ENCODE assay signal across 22 cellular contexts in the genomic region with DNA sequence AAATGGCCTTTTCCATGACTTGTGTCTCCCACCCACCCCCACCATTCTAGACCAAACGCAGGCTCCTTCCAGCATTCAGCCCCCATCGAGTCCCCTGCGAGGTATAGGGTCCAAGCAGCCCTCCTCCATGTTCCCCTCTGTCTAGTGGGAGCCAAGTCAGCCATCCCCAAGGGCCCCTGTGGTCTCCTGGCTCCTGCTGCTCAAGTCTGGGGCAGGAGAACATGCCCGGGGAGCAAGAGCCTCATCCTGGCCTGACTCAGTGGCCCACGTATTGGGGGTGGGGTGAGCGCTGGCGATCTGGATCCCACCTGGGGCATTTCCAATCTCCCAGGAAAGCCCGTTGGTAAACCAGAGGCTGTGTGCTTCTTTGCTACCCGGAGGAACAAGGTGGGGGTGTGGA. TPM values are rescaled to one million over a fixed set of nuclear protein-coding genes. Genes with fewer than 3 reads are reported as not detected.
DNase-seq lines count a peak whose midpoint lies in the region; ATAC-seq and TF ChIP-seq lines count a peak whose summit lies in the region.
"Had no signal": no experiment of that assay in that cellular context is flagged by ENCODE, and none has a peak within 500 bp of the region (broad histone marks: within the 10 kb centered on the region; RNA-seq: fewer than 3 reads in every experiment).

No MANE protein-coding gene starts in this region.

- H3K27me3 Mint-ChIP-seq in activated CD8-positive, alpha-beta memory T cell treated with anti-CD3 and anti-CD28 coated beads, Interleukin-2, amount 10 ng/mL, durations not matched to agents 7 days and 5 days: peaks cover 15% of the 10 kb centered on the region
- peaks cover 0 to 5% of the 10 kb centered on the region in 2 donors for H3K27me3 Mint-ChIP-seq in natural killer cell treated with Interleukin-12 subunit alpha and Interleukin-12 subunit beta and Interleukin-15 and Interleukin-18, amount 100 ng/mL, for 72 hours
- peaks cover 0 to 13% of the 10 kb centered on the region in 2 donors for H3K27me3 Mint-ChIP-seq in natural killer cell (ENCODE audit: low read depth in 2 of 2)

- H3K36me3 Mint-ChIP-seq in activated CD8-positive, alpha-beta memory T cell treated with anti-CD3 and anti-CD28 coated beads, Interleukin-2, amount 10 ng/mL, durations not matched to agents 7 days and 5 days: peaks cover 2% of the 10 kb centered on the region
- H3K36me3 Mint-ChIP-seq in natural killer cell treated with Interleukin-12 subunit alpha and Interleukin-12 subunit beta and Interleukin-15 and Interleukin-18, amount 100 ng/mL, for 72 hours: no peaks in the 10 kb centered on the region
- H3K36me3 Mint-ChIP-seq in natural killer cell: no peaks in the 10 kb centered on the region
- H3K36me3 Mint-ChIP-seq: CD8-positive, alpha-beta T cell had no signal

- CTCF ChIA-PET in activated CD8-positive, alpha-beta memory T cell treated with anti-CD3 and anti-CD28 coated beads, Interleukin-2, amount 10 ng/mL, durations not matched to agents 7 days and 5 days (lab: Charles Lee): no interaction called here

- peaks cover 0 to 44% (median 39%) of the 10 kb centered on the region in 4 donors for H3K4me1 ChIP-seq in sigmoid colon
- H3K4me1 ChIP-seq: BE2C had no signal

- 72 to 84% methylated on average over 9 of the region's 9 CpGs for WGBS in sigmoid colon, 2 donors

- H3K4me3 Mint-ChIP-seq in activated CD8-positive, alpha-beta memory T cell treated with anti-CD3 and anti-CD28 coated beads, Interleukin-2, amount 10 ng/mL, durations not matched to agents 7 days and 5 days: no peak overlapping the region
- H3K4me3 Mint-ChIP-seq in natural killer cell treated with Interleukin-12 subunit alpha and Interleukin-12 subunit beta and Interleukin-15 and Interleukin-18, amount 100 ng/mL, for 72 hours: no peak overlapping the region
- H3K4me3 Mint-ChIP-seq in natural killer cell: no peak overlapping the region
- H3K4me3 Mint-ChIP-seq: CD8-positive, alpha-beta T cell had no signal

- TF ChIP-seq CTCF in natural killer cell (IDR thresholded peaks at IDR 0.05) (no peak), sigmoid colon (IDR thresholded peaks at IDR 0.05) (no peak)

- no peak overlapping the region for H3K27ac Mint-ChIP-seq in activated CD8-positive, alpha-beta memory T cell treated with anti-CD3 and anti-CD28 coated beads, Interleukin-2, amount 10 ng/mL, durations not matched to agents 7 days and 5 days
- H3K27ac Mint-ChIP-seq in natural killer cell treated with Interleukin-12 subunit alpha and Interleukin-12 subunit beta and Interleukin-15 and Interleukin-18, amount 100 ng/mL, for 72 hours: no peak overlapping the region
- H3K27ac Mint-ChIP-seq in natural killer cell: no peak overlapping the region
- H3K27ac Mint-ChIP-seq: CD8-positive, alpha-beta T cell had no signal

- H3K36me3 ChIP-seq in sigmoid colon: no peaks in the 10 kb centered on the region
- H3K36me3 ChIP-seq: BE2C had no signal

- no peaks in the 10 kb centered on the region for H3K9me3 ChIP-seq in sigmoid colon
- H3K9me3 ChIP-seq: BE2C had no signal

- TF ChIP-seq EP300 in sigmoid colon (IDR thresholded peaks at IDR 0.05): no peak

- TF ChIP-seq POLR2A in sigmoid colon (IDR thresholded peaks at IDR 0.05): no peak

- H3K4me3 ChIP-seq in sigmoid colon: no peak overlapping the region
- H3K4me3 ChIP-seq: GM23248 had no signal

- ATAC-seq in activated CD8-positive, alpha-beta memory T cell treated with anti-CD3 and anti-CD28 coated beads, Interleukin-2, amount 10 ng/mL, durations not matched to agents 7 days and 5 days: no peak
- no peak for ATAC-seq in natural killer cell treated with Interleukin-12 subunit alpha and Interleukin-12 subunit beta and Interleukin-15 and Interleukin-18, amount 100 ng/mL, for 72 hours
- ATAC-seq in natural killer cell (no peak), GM21447 (IDR thresholded peaks at IDR 0.05; ENCODE audit: unreplicated experiment) (no peak), HG03520 (IDR thresholded peaks at IDR 0.05; ENCODE audit: unreplicated experiment) (no peak)
- ATAC-seq: CD8-positive, alpha-beta T cell had no signal

- H3K27me3 ChIP-seq in sigmoid colon: peaks cover 70 to 97% (median 88%) of the 10 kb centered on the region in 3 donors

- intact Hi-C loops in natural killer cell (cut with micrococcal nuclease): no loop called here
- intact Hi-C loops in sigmoid colon (cut with DNase I): loop anchor here (5.0 kb wide), 1 partner anchor 217 kb away; no protein-coding TSS in a partner anchor

- DNase-seq in activated CD8-positive, alpha-beta memory T cell treated with anti-CD3 and anti-CD28 coated beads, Interleukin-2, amount 50 U/mL, for 4 hours: peak; percentile 3
- DNase-seq in activated CD8-positive, alpha-beta memory T cell treated with anti-CD3 and anti-CD28 coated beads, Interleukin-2, amount 10 ng/mL, durations not matched to agents 7 days and 5 days: no peak
- peak; percentile 22 for DNase-seq in natural killer cell treated with Interleukin-12 subunit alpha and Interleukin-12 subunit beta and Interleukin-15 and Interleukin-18, amount 100 ng/mL, for 72 hours (ENCODE audit: low spot score)
- DNase-seq in natural killer cell (no peak), sigmoid colon (peak; percentile 35)
- no peak for DNase-seq in activated naive CD4-positive, alpha-beta T cell treated with Interleukin-2 at 50 U/mL for 16 hours
- DNase-seq: BE2C; CD8-positive, alpha-beta T cell; GM23248; HCEC 1CT; KG1; NCI-H1048; NCI-H1436 treated with DMSO at 0.1 percent for 48 hours; NCI-H2029 treated with DMSO at 0.1 percent for 48 hours; NCI-H2171 treated with DMSO at 0.1 percent for 48 hours; NCI-H446 treated with DMSO at 0.1 percent for 48 hours; NK-92 treated with Interleukin-12 subunit alpha and Interleukin-12 subunit beta, amount 100 ng/mL, for 24 hours had no signal

- no peaks in the 10 kb centered on the region for H3K9me3 Mint-ChIP-seq in activated CD8-positive, alpha-beta memory T cell treated with anti-CD3 and anti-CD28 coated beads, Interleukin-2, amount 10 ng/mL, durations not matched to agents 7 days and 5 days (ENCODE audit: low read depth)
- no peaks in the 10 kb centered on the region for H3K9me3 Mint-ChIP-seq in natural killer cell treated with Interleukin-12 subunit alpha and Interleukin-12 subunit beta and Interleukin-15 and Interleukin-18, amount 100 ng/mL, for 72 hours
- no peaks in the 10 kb centered on the region for H3K9me3 Mint-ChIP-seq in natural killer cell
- H3K9me3 Mint-ChIP-seq: CD8-positive, alpha-beta T cell had no signal

- H3K4me1 Mint-ChIP-seq in activated CD8-positive, alpha-beta memory T cell treated with anti-CD3 and anti-CD28 coated beads, Interleukin-2, amount 10 ng/mL, durations not matched to agents 7 days and 5 days: peaks cover 2% of the 10 kb centered on the region
- H3K4me1 Mint-ChIP-seq in natural killer cell treated with Interleukin-12 subunit alpha and Interleukin-12 subunit beta and Interleukin-15 and Interleukin-18, amount 100 ng/mL, for 72 hours (ENCODE audit: low read depth in 2 of 2): peaks cover 0 to 3% of the 10 kb centered on the region in 2 donors
- H3K4me1 Mint-ChIP-seq in natural killer cell: no peaks in the 10 kb centered on the region

- no peak overlapping the region for H3K27ac ChIP-seq in sigmoid colon
- H3K27ac ChIP-seq: 22Rv1, GM23248 had no signal

RNA-seq across cellular contexts. Expression of gene PRDM16, which starts 4.1 kb away (rescaled TPM):
- total RNA-seq in activated CD8-positive, alpha-beta memory T cell treated with anti-CD3 and anti-CD28 coated beads, Interleukin-2, amount 10 ng/mL, durations not matched to agents 7 days and 5 days: not detected
- total RNA-seq in natural killer cell treated with Interleukin-12 subunit alpha and Interleukin-12 subunit beta and Interleukin-15 and Interleukin-18, amount 100 ng/mL, for 72 hours: not detected
- total RNA-seq in natural killer cell (under 1 TPM in 2 of 3 donors, not detected in 1; 0.25 to 0.64 TPM), sigmoid colon (1 to 10 TPM in 1 of 4 donors, under 1 TPM in 3; 0.14 to 1.1 (median 0.60) TPM)
- polyA plus RNA-seq in sigmoid colon: 1 to 10 TPM in 1 of 3 donors, under 1 TPM in 2; under 0.01 to 1.7 (median 0.46) TPM
- total RNA-seq: CD8-positive, alpha-beta T cell; GM23248; M059J; OCI-LY7 had no signal

RNA-seq across cellular contexts. Expression of gene ACTRT2, which starts 43.6 kb away (rescaled TPM):
- total RNA-seq in activated CD8-positive, alpha-beta memory T cell treated with anti-CD3 and anti-CD28 coated beads, Interleukin-2, amount 10 ng/mL, durations not matched to agents 7 days and 5 days: not detected
- total RNA-seq in natural killer cell treated with Interleukin-12 subunit alpha and Interleukin-12 subunit beta and Interleukin-15 and Interleukin-18, amount 100 ng/mL, for 72 hours: not detected
- total RNA-seq in natural killer cell (not detected), sigmoid colon (not detected)
- polyA plus RNA-seq in sigmoid colon: not detected
- total RNA-seq: CD8-positive, alpha-beta T cell; GM23248; M059J; OCI-LY7 had no signal
- polyA plus RNA-seq: GM23248 had no signal

Comparison
In these comparisons a context has a peak if more than half of its experiments do, and no peak if none do; other contexts are left out.
1. DNase-seq: peak in activated CD8-positive, alpha-beta memory T cell treated with anti-CD3 and anti-CD28 coated beads, Interleukin-2, amount 50 U/mL, for 4 hours (single experiment), natural killer cell treated with Interleukin-12 subunit alpha and Interleukin-12 subunit beta and Interleukin-15 and Interleukin-18, amount 100 ng/mL, for 72 hours (single experiment) and sigmoid colon (single experiment); none in activated CD8-positive, alpha-beta memory T cell treated with anti-CD3 and anti-CD28 coated beads, Interleukin-2, amount 10 ng/mL, durations not matched to agents 7 days and 5 days (single experiment), natural killer cell (single experiment) and activated naive CD4-positive, alpha-beta T cell treated with Interleukin-2 at 50 U/mL for 16 hours (single experiment).